16 cellular contexts compared by ENCODE assay signal in the genomic region with DNA sequence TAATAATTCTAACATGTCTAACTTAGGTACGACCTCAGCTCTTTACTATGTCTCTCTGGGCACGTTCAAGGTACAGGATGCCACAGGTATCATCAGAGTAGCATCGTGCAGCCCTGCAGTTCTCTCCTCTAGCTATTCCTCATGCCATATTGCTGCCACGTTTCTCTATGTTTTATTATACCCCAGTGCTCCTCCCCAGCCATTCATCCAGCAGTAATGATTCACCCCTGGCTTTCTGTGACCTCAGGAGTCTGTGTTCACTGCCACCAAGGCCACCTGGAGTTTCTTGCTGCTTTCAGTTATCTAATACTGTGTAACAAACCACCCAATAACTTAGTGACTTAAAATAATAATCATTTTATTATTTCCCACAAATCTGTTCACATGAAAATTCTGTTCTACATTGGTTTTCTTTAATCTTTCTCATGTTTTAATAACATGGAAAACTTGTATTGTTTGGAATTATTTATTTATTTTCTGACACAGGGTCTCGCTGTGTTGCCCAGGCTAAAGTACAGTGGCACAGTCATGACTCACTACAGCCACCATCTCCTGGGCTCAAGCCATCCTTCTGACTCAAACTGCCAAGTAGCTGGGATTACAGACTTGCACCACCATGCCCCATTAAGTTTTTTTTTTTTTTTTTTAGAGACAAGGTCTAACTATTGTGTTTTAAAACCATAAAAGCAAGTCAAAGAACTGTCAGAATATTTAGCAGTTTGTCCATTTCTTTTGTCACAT. TPM values are rescaled to one million over a fixed set of nuclear protein-coding genes. Genes with fewer than 3 reads are reported as not detected.
DNase-seq lines count a peak whose midpoint lies in the region; ATAC-seq, FAIRE-seq and TF ChIP-seq lines count a peak whose summit lies in the region.
"Had no signal": no experiment of that assay in that cellular context is flagged by ENCODE, and none has a peak within 500 bp of the region (broad histone marks: within the 10 kb centered on the region; RNA-seq: fewer than 3 reads in every experiment).

No MANE protein-coding gene starts in this region.

- TF ChIP-seq EP300 in HepG2 (IDR thresholded peaks at IDR 0.05; ENCODE audit: low read depth in 2 of 2, low read length in 2 of 2) (no peak), HepG2 (CRISPR knock-in tag; IDR thresholded peaks at IDR 0.05; ENCODE audit: borderline replicate concordance) (no peak)

- no TSS peak for BruUV-seq in HepG2 (replicated peaks; lab: Mats Ljungman, UMichigan)

- H3K4me3 ChIP-seq in MG63 (no peak overlapping the region), bronchial epithelial cell (ENCODE audit: low read depth, low read length) (no peak overlapping the region), HepG2 (replicated peaks in 1 of 3; ENCODE audit: insufficient read depth in 1 of 3, low read depth in 2 of 3, low read length in 3 of 3) (no peak overlapping the region)
- H3K4me3 ChIP-seq: stomach had no signal

- H4K20me1 ChIP-seq in HepG2 (ENCODE audit: insufficient read depth, low read length): no peaks in the 10 kb centered on the region

- DNase-seq in Daoy (ENCODE audit: low read depth) (peak; percentile 57), MG63 (peak; percentile 65), bronchial epithelial cell (ENCODE audit: low read depth) (peak; percentile 63), HepG2 (ENCODE audit: low spot score) (no peak), GM13976 (ENCODE audit: low spot score) (no peak), RWPE1 (ENCODE audit: low spot score) (no peak)
- no peak for DNase-seq in activated CD8-positive, alpha-beta memory T cell treated with anti-CD3 and anti-CD28 coated beads for 24 hours
- DNase-seq: activated CD4-positive, alpha-beta T cell treated with anti-CD3 and anti-CD28 coated beads for 36 hours; activated T-cell treated with anti-CD3 and anti-CD28 coated beads, Interleukin-2, amount 50 U/mL, for 1 hour; dermis blood vessel endothelial cell; H9; left cardiac atrium; OCI-M1; stomach had no signal

- H3K27ac ChIP-seq in HepG2 (ENCODE audit: extremely low read length, insufficient read depth, low read length): no peak overlapping the region
- no peak overlapping the region for H3K27ac ChIP-seq in RWPE1
- H3K27ac ChIP-seq: C4-2B, stomach had no signal

- H3K9ac ChIP-seq in HepG2 (ENCODE audit: insufficient read depth, low read depth, low read length): no peak overlapping the region

- no peaks in the 10 kb centered on the region for H3K4me1 ChIP-seq in HepG2 (ENCODE audit: insufficient read depth, low read length)

- H3K27me3 ChIP-seq in MG63 (no peaks in the 10 kb centered on the region), bronchial epithelial cell (ENCODE audit: control insufficient read depth, insufficient read depth, low read length) (no peaks in the 10 kb centered on the region), HepG2 (ENCODE audit: control insufficient read depth in 1 of 2, insufficient read depth in 2 of 2, low read length in 2 of 2) (no peaks in the 10 kb centered on the region)
- H3K27me3 ChIP-seq: stomach had no signal

- no peak for TF ChIP-seq RAD21 in HepG2 (CRISPR knock-in tag; IDR thresholded peaks at IDR 0.05)

- ATAC-seq in HepG2: no peak
- ATAC-seq in GM21526 (IDR thresholded peaks at IDR 0.05; ENCODE audit: low FRiP score, unreplicated experiment): no peak
- ATAC-seq: activated CD4-positive, alpha-beta T cell treated with anti-CD3 and anti-CD28 coated beads for 36 hours had no signal

- POLR2A ChIA-PET in HepG2 (lab: Yijun Ruan, JAX) (no interaction called here), RWPE1 (lab: Yijun Ruan, JAX; ENCODE audit: low non-redundant PET) (no interaction called here)

- no peak for FAIRE-seq in bronchial epithelial cell (lab: Jason Lieb, UNC)
- FAIRE-seq in HepG2 (lab: Jason Lieb, UNC): no peak

- H3K9me3 ChIP-seq in MG63: no peaks in the 10 kb centered on the region
- no peaks in the 10 kb centered on the region for H3K9me3 ChIP-seq in HepG2 (ENCODE audit: low read length)
- H3K9me3 ChIP-seq: stomach had no signal

- peaks cover 10% of the 10 kb centered on the region for H3K79me2 ChIP-seq in HepG2 (ENCODE audit: insufficient read depth, low read length)

- 77% methylated on average over 5 of the region's 5 CpGs for WGBS in HepG2 (ENCODE audit: low lambda C conversion rate)

- intact Hi-C loops in HepG2 (cut with micrococcal nuclease; ENCODE audit: unreplicated experiment): no loop called here

- H3K36me3 ChIP-seq in MG63: peaks cover 5% of the 10 kb centered on the region; the same call in 1 of the 2 replicates
- H3K36me3 ChIP-seq in bronchial epithelial cell (ENCODE audit: control insufficient read depth, insufficient read depth, low read length): peaks cover 2% of the 10 kb centered on the region
- no peaks in the 10 kb centered on the region for H3K36me3 ChIP-seq in HepG2 (replicated peaks in 1 of 2; ENCODE audit: control insufficient read depth in 1 of 2, insufficient read depth in 2 of 2, low read length in 2 of 2)
- H3K36me3 ChIP-seq: stomach had no signal

- CTCF ChIA-PET in HepG2 (lab: Yijun Ruan, JAX; ENCODE audit: low intra/inter-chr PET ratio, low total read pairs): no interaction called here
- CTCF ChIA-PET in RWPE1 (lab: Yijun Ruan, JAX): interaction anchor here (0.6 kb wide), 1 partner anchor 277 kb away, joined by 4 read pairs; no protein-coding TSS in a partner anchor

- H3K4me2 ChIP-seq in HepG2 (ENCODE audit: low read depth, low read length): no peak overlapping the region

- no peak overlapping the region for H2AFZ ChIP-seq in HepG2 (ENCODE audit: low read length)

- in situ Hi-C loops in HepG2 (cut with HindIII; ENCODE audit: extremely low pct_ligation_motif_present, low pct_unique_long_range_greater_than_20kb): no loop called here
- in situ Hi-C loops in GM13976 (cut with MboI; ENCODE audit: low sequenced_read_pairs, unreplicated experiment): no loop called here

- no peak for TF ChIP-seq POLR2A in HepG2 (IDR thresholded peaks at IDR 0.05; ENCODE audit: insufficient read depth in 1 of 2, low read depth in 2 of 2, low read length in 2 of 2)

- TF ChIP-seq CTCF in bronchial epithelial cell (IDR thresholded peaks at IDR 0.05; ENCODE audit: insufficient read depth, low read length, severe bottlenecking): no peak
- TF ChIP-seq CTCF in HepG2 (CRISPR knock-in tag; IDR thresholded peaks at IDR 0.05): no peak
- TF ChIP-seq CTCF in GM13976 (IDR thresholded peaks at IDR 0.05; ENCODE audit: borderline replicate concordance, control extremely low read depth, extremely low read depth, insufficient read depth, missing control alignments): no peak
- TF ChIP-seq CTCF in RWPE1 (conservative IDR thresholded peaks at IDR 0.05; ENCODE audit: low read depth): no peak

TF ChIP-seq in HepG2, 621 proteins besides CTCF, POLR2A, EP300 and RAD21 (continues in another document):
- TF ChIP-seq CEBPG (CRISPR knock-in tag; IDR thresholded peaks at IDR 0.05): no peak
- no peak for TF ChIP-seq ZNF44 (CRISPR knock-in tag; IDR thresholded peaks at IDR 0.05)

RNA-seq across cellular contexts. Expression of a gene that starts 21.8 kb away (rescaled TPM):
- total RNA-seq in Daoy (2014; rRNA removed; shearing (Covaris generic)): 21.6 and 34.7 TPM in 2 replicates
- total RNA-seq in MG63 (2014; rRNA removed; shearing (Covaris generic); ENCODE audit: low replicate concordance): 18.5 and 61.6 TPM in 2 replicates
- 52.1 and 60.3 TPM in 2 replicates for total RNA-seq in bronchial epithelial cell
- 29.1 and 31.4 TPM in 2 replicates for total RNA-seq in HepG2 (2016; rRNA removed; fragmentation: Illumina TruSeq; extraction: Trizol)
- 23.6 and 27.7 TPM in 2 replicates for total RNA-seq in HepG2 (2016; cell fraction: cytosol; rRNA removed; fragmentation: Illumina TruSeq; extraction: Trizol; ENCODE audit: low read depth)
- 27.1 and 27.9 TPM in 2 replicates for total RNA-seq in HepG2 (2016; cell fraction: insoluble cytoplasmic fraction; rRNA removed; fragmentation: Illumina TruSeq; extraction: Trizol)
- 34.9 and 39.7 TPM in 2 replicates for total RNA-seq in HepG2 (2016; cell fraction: membrane; rRNA removed; fragmentation: Illumina TruSeq; extraction: Trizol)
- total RNA-seq in HepG2 (2016; cell fraction: nucleus; rRNA removed; fragmentation: Illumina TruSeq; extraction: Trizol): 13.9 and 19.8 TPM in 2 replicates
- polyA plus RNA-seq in HepG2 (2011; rRNA removed): 5.3 and 7.1 TPM in 2 replicates
- polyA plus RNA-seq in HepG2 (2011; cell fraction: cytosol; rRNA removed): 5.4 and 8.4 TPM in 2 replicates
- polyA plus RNA-seq in HepG2 (2011; cell fraction: nucleus; rRNA removed): 2.7 and 4.4 TPM in 2 replicates
- 8.7 and 10.0 TPM in 2 replicates for polyA plus RNA-seq in HepG2 (2012)
- polyA plus RNA-seq in HepG2 (2016; cell fraction: cytosol; fragmentation: Illumina TruSeq; extraction: Trizol; ENCODE audit: low read depth): 45.4 and 52.0 TPM in 2 replicates
- 20.1 and 20.9 TPM in 2 replicates for polyA plus RNA-seq in HepG2 (2016; cell fraction: insoluble cytoplasmic fraction; fragmentation: Illumina TruSeq; extraction: Trizol; ENCODE audit: low read depth)
- 31.9 and 38.5 TPM in 2 replicates for polyA plus RNA-seq in HepG2 (2016; cell fraction: membrane; fragmentation: Illumina TruSeq; extraction: Trizol; ENCODE audit: low read depth)
- polyA plus RNA-seq in HepG2 (2016; cell fraction: nucleus; fragmentation: Illumina TruSeq; extraction: Trizol; ENCODE audit: insufficient read depth, low read depth): 25.8 and 29.3 TPM in 2 replicates
- 2.4 and 4.6 TPM in 2 replicates for polyA minus RNA-seq in HepG2 (2011; rRNA and poly(A)+ RNA removed; ENCODE audit: low replicate concordance)
- polyA minus RNA-seq in HepG2 (2011; cell fraction: cytosol; rRNA and poly(A)+ RNA removed): 9.3 and 9.6 TPM in 2 replicates
- polyA minus RNA-seq in HepG2 (2011; cell fraction: nucleus; rRNA and poly(A)+ RNA removed): 6.3 and 7.8 TPM in 2 replicates

Comparison
In these comparisons a context has a peak if more than half of its experiments do, and no peak if none do; other contexts are left out.
1. DNase-seq: peak in Daoy (single experiment), MG63 (single experiment) and bronchial epithelial cell (single experiment); none in HepG2 (single experiment), GM13976 (single experiment), RWPE1 (single experiment) and activated CD8-positive, alpha-beta memory T cell treated with anti-CD3 and anti-CD28 coated beads for 24 hours (single experiment).